ENCODE assay signal across 8 cellular contexts in genomic region chr9:131178382-131178781, GRCh38. TPM values are rescaled to one million over a fixed set of nuclear protein-coding genes. Genes with fewer than 3 reads are reported as not detected.
DNase-seq lines count a peak whose midpoint lies in the region; ATAC-seq and TF ChIP-seq lines count a peak whose summit lies in the region.

No MANE protein-coding gene starts in this region.

- intact Hi-C loops in stomach (cut with DNase I; ENCODE audit: low total_unique reads) = loop anchor here (2.0 kb wide), 1 partner anchor 158 kb away; no protein-coding TSS in a partner anchor

- H3K9me3 Mint-ChIP-seq in activated T-cell treated with anti-CD3 and anti-CD28 coated beads, Interleukin-2, amount 50 U/mL, for 72 hours = no peaks in the 10 kb centered on the region
- no peaks in the 10 kb centered on the region for H3K9me3 Mint-ChIP-seq in neural crest cell

- peaks cover 10% of the 10 kb centered on the region for H3K4me1 Mint-ChIP-seq in activated T-cell treated with anti-CD3 and anti-CD28 coated beads, Interleukin-2, amount 50 U/mL, for 72 hours (ENCODE audit: low read depth)
- peaks cover 3% of the 10 kb centered on the region for H3K4me1 Mint-ChIP-seq in neural crest cell

- peaks cover 0 to 76% (median 0%) of the 10 kb centered on the region in 3 donors for H3K36me3 ChIP-seq in Peyer's patch
- peaks cover 33 to 99% (median 98%) of the 10 kb centered on the region in 4 donors for H3K36me3 ChIP-seq in stomach

- H3K4me3 ChIP-seq in Peyer's patch (no peak overlapping the region), stomach (no peak overlapping the region)

- peak; percentile 78 to 93 (median 87) for TF ChIP-seq CTCF in Peyer's patch (IDR thresholded peaks at IDR 0.05)
- TF ChIP-seq CTCF in neural crest cell (conservative IDR thresholded peaks at IDR 0.05) = peak; percentile 93
- peak in 5 of 7 experiments; percentile 74 to 92 (median 88) for TF ChIP-seq CTCF in stomach (IDR thresholded peaks at IDR 0.05)

- H3K27ac Mint-ChIP-seq in activated T-cell treated with anti-CD3 and anti-CD28 coated beads, Interleukin-2, amount 50 U/mL, for 72 hours = no peak overlapping the region
- H3K27ac Mint-ChIP-seq in neural crest cell (ENCODE audit: unreplicated experiment) = no peak overlapping the region

- H3K27me3 ChIP-seq in Peyer's patch (no peaks in the 10 kb centered on the region), stomach (no peaks in the 10 kb centered on the region)

- H3K27me3 Mint-ChIP-seq in activated T-cell treated with anti-CD3 and anti-CD28 coated beads, Interleukin-2, amount 50 U/mL, for 72 hours (ENCODE audit: low read depth) = no peaks in the 10 kb centered on the region
- H3K27me3 Mint-ChIP-seq in neural crest cell (ENCODE audit: low read depth) = no peaks in the 10 kb centered on the region

- H3K9me3 ChIP-seq in Peyer's patch (no peaks in the 10 kb centered on the region), stomach (no peaks in the 10 kb centered on the region)

- no peak for TF ChIP-seq POLR2A in Peyer's patch (IDR thresholded peaks at IDR 0.05)
- TF ChIP-seq POLR2A in stomach (IDR thresholded peaks at IDR 0.05) = no peak

- ATAC-seq in HG03457 (IDR thresholded peaks at IDR 0.05; ENCODE audit: unreplicated experiment) = peak; percentile 66
- ATAC-seq in activated T-cell treated with anti-CD3 and anti-CD28 coated beads, Interleukin-2, amount 50 U/mL, for 72 hours (replicated peaks in 1 of 2) = peak; percentile 87 to 89

- WGBS in stomach, 5 donors = 22 to 50% (median 24%) methylated on average over 3 to 4 of the region's 4 CpGs

- peak; percentile 72 for DNase-seq in SIG-M5 treated with dmso at 0.1 percent for 504 hours (lab: John Stamatoyannopoulos, UW; ENCODE audit: unreplicated experiment)
- DNase-seq in SIG-M5 (lab: John Stamatoyannopoulos, UW) = no peak
- DNase-seq in Peyer's patch = peak; percentile 70 to 86 (median 70)
- DNase-seq in activated T-cell treated with anti-CD3 and anti-CD28 coated beads, Interleukin-2, amount 50 U/mL, for 72 hours = peak; percentile 70 to 78
- DNase-seq in fibroblast of peridontal ligament (ENCODE audit: extremely low read depth) = peak; percentile 67
- DNase-seq in neural crest cell (ENCODE audit: low read depth, low spot score) = peak; percentile 75
- peak; percentile 63 for DNase-seq in stomach

- no peaks in the 10 kb centered on the region for H3K4me1 ChIP-seq in Peyer's patch
- H3K4me1 ChIP-seq in stomach = peaks cover 0 to 19% (median 4%) of the 10 kb centered on the region in 4 donors

- TF ChIP-seq EP300 in stomach (IDR thresholded peaks at IDR 0.05) = no peak

- H3K36me3 Mint-ChIP-seq in activated T-cell treated with anti-CD3 and anti-CD28 coated beads, Interleukin-2, amount 50 U/mL, for 72 hours (ENCODE audit: insufficient read depth in 2 of 2) = peaks cover 9 to 22% of the 10 kb centered on the region in 2 donors
- peaks cover 6% of the 10 kb centered on the region for H3K36me3 Mint-ChIP-seq in neural crest cell (ENCODE audit: low read depth)

- H3K4me3 Mint-ChIP-seq in activated T-cell treated with anti-CD3 and anti-CD28 coated beads, Interleukin-2, amount 50 U/mL, for 72 hours = no peak overlapping the region
- H3K4me3 Mint-ChIP-seq in neural crest cell = no peak overlapping the region

- H3K27ac ChIP-seq in Peyer's patch (no peak overlapping the region), stomach (no peak overlapping the region)

RNA-seq across cellular contexts. Expression of gene NUP214, which starts 53.0 kb away (rescaled TPM):
- total RNA-seq in Peyer's patch = 100 to 1,000 TPM in 2 of 4 donors, 10 to 100 TPM in 2; 48.2 to 159 (median 88.2) TPM
- total RNA-seq in activated T-cell treated with anti-CD3 and anti-CD28 coated beads, Interleukin-2, amount 50 U/mL, for 72 hours = 10 to 100 TPM; 67.6 to 78.5 TPM
- total RNA-seq in neural crest cell = 72.3 and 77.9 TPM in 2 replicates
- 100 to 1,000 TPM in 1 of 5 donors, 10 to 100 TPM in 4; 34.4 to 111 (median 67.9) TPM for total RNA-seq in stomach
- 10 to 100 TPM; 21.7 to 29.3 (median 25.1) TPM for polyA plus RNA-seq in stomach
